8 cellular contexts compared by ENCODE assay signal in the genomic region with DNA sequence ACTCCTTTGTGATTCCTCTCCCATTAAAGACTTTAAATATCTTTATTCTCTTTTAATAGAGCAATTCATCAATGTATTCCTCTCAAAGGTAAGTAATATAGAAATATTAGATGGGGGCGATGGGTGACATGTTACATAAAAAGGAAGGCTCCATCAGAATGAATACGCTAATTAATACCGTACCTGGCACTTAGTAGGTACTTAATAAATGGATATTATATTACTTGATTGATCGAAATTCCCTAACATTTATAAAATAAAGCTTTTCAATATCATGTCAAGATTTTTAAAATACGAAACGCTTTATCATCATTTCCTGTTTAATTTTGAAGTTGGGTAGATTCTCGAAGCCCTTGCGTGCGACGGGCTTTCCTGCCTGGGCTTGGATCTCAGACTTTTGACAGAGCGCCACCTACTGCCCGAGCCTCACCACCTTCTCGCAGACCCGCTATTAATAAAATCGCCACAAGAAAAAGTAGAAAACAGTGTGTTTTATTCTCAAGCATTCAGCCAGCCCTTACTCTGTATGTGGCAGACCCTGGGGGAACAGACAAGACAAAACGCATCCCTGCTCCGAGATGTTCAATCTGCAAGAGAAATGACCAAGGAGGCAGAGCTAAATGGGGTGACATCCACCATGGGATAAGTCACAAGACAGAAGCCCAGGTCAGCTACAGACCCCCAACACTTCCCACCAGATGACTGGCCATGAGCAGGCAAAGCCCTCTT.
DNase-seq lines count a peak whose midpoint lies in the region; ATAC-seq and TF ChIP-seq lines count a peak whose summit lies in the region.

No MANE protein-coding gene starts in this region.

- no peak overlapping the region for H3K4me3 Mint-ChIP-seq in T-helper 17 cell

- ATAC-seq in T-helper 17 cell (peak; percentile 72), GM19324 (IDR thresholded peaks at IDR 0.05; ENCODE audit: low FRiP score, unreplicated experiment) (no peak)

- no peaks in the 10 kb centered on the region for H4K20me1 ChIP-seq in hepatocyte (ENCODE audit: insufficient read depth, poor library complexity, severe bottlenecking)

- H3K27me3 Mint-ChIP-seq in T-helper 17 cell, result peaks cover 63% of the 10 kb centered on the region

- no peaks in the 10 kb centered on the region for H3K9me2 ChIP-seq in hepatocyte (replicated peaks; ENCODE audit: insufficient read depth)

- 18% methylated on average over 17 of the region's 17 CpGs for WGBS in hepatocyte (ENCODE audit: low lambda C conversion rate, missing lambda C conversion rate)

- peak; percentile 81 for DNase-seq in G401 (ENCODE audit: low spot score)
- DNase-seq in LNCaP clone FGC (ENCODE audit: low read depth), result no peak
- peak; percentile 26 to 57 (median 31) for DNase-seq in T-helper 17 cell
- DNase-seq in amygdala (lab: John Stamatoyannopoulos, UW), result peak in 53 of 56 donors; percentile 12 to 82 (median 55)
- DNase-seq in hepatocyte (ENCODE audit: low spot score), result peak; percentile 87
- DNase-seq in NCI-H2171 treated with DMSO at 0.1 percent for 48 hours (lab: John Stamatoyannopoulos, UW), result no peak

- H3K36me3 ChIP-seq in hepatocyte (replicated peaks; ENCODE audit: insufficient read depth, low read depth) (no peaks in the 10 kb centered on the region), skeletal muscle satellite cell (ENCODE audit: insufficient read depth, low read length) (no peaks in the 10 kb centered on the region)

- peaks cover 6% of the 10 kb centered on the region for H3K4me1 Mint-ChIP-seq in T-helper 17 cell

- in situ Hi-C loops in G401 (cut with HindIII; ENCODE audit: low sequenced_read_pairs), result no loop called here

- no peaks in the 10 kb centered on the region for H3K9me3 ChIP-seq in T-helper 17 cell (ENCODE audit: control insufficient read depth, low read length, poor library complexity, severe bottlenecking)
- no peaks in the 10 kb centered on the region for H3K9me3 ChIP-seq in hepatocyte (ENCODE audit: low read depth)
- H3K9me3 ChIP-seq in skeletal muscle satellite cell (replicated peaks; ENCODE audit: low read length), result no peaks in the 10 kb centered on the region

- H3K4me3 ChIP-seq in LNCaP clone FGC (ENCODE audit: low read depth, low read length) (no peak overlapping the region), hepatocyte (no peak overlapping the region), skeletal muscle satellite cell (ENCODE audit: low read length) (no peak overlapping the region)

- H3K79me2 ChIP-seq in hepatocyte, result no peaks in the 10 kb centered on the region

- no peak overlapping the region for H3K27ac ChIP-seq in hepatocyte

- TF ChIP-seq CTCF in LNCaP clone FGC (IDR thresholded peaks at IDR 0.05; ENCODE audit: control insufficient read depth, extremely low read depth, insufficient read depth), result peak; percentile 83
- TF ChIP-seq CTCF in hepatocyte (IDR thresholded peaks at IDR 0.05; ENCODE audit: poor library complexity), result peak; percentile 93

- H3K36me3 Mint-ChIP-seq in T-helper 17 cell (ENCODE audit: low read depth), result no peaks in the 10 kb centered on the region

- H3K27me3 ChIP-seq in hepatocyte, result no peaks in the 10 kb centered on the region
- H3K27me3 ChIP-seq in skeletal muscle satellite cell (ENCODE audit: control insufficient read depth, insufficient read depth, low read length), result peaks cover 35% of the 10 kb centered on the region

- H2AFZ ChIP-seq in hepatocyte, result no peak overlapping the region

- H3K9ac ChIP-seq in skeletal muscle satellite cell (ENCODE audit: low read depth, low read length), result no peak overlapping the region

- H3K4me1 ChIP-seq in hepatocyte (ENCODE audit: insufficient read depth) (no peaks in the 10 kb centered on the region), skeletal muscle satellite cell (ENCODE audit: control insufficient read depth, insufficient read depth, low read length) (peaks cover 17% of the 10 kb centered on the region)

- no peak overlapping the region for H3K27ac Mint-ChIP-seq in T-helper 17 cell

- H3K4me2 ChIP-seq in hepatocyte (no peak overlapping the region), skeletal muscle satellite cell (ENCODE audit: low read length) (peak overlapping the region; percentile 49)

Comparison
In these comparisons a context has a peak if more than half of its experiments do, and no peak if none do; other contexts are left out.
1. DNase-seq: peak in G401 (single experiment), T-helper 17 cell (3 of 3), amygdala (53 of 56) and hepatocyte (single experiment); none in LNCaP clone FGC (single experiment) and NCI-H2171 treated with DMSO at 0.1 percent for 48 hours (single experiment).